ENCODE assay signal across 1 cellular context in the genomic region with DNA sequence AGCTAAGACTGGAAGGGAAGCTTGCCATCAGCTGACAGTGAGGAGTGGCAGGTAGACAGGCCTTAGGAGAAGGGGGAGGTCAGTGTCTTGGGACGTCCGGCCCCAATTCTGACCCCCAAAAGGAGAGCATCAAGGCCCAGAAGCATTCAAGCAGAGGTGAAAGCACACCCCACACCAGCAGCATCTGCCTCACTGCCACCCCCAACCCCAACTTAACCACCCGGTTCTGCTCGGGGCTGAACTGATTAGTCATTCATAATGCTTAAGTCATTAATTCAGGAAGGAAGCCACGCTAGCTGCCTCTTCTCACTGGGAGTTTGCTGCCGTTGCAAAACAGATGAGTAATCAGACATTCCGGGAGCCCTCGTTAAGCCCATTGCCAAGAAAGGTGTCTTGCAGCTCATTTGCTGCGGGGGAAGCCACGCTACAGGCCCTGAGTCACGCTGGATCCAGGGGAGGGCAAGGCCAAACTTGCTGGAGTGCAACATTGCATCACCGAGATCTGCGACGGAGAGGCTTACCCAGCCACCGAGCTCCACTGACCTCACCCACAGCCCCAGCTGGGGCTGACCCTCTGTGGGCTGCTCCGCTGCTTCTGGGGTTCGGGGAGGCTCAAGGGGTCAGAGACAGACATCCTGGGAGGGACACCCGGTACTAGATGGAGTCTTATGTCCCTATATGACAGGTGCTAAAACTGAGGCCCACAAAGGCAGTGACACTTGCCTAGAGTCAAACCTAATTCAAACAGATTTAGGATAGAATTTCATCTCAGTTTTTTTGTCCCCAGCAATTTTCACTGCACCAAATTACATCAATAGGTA.
TF ChIP-seq lines count a peak whose summit lies in the region.

No MANE protein-coding gene starts in this region.

TF ChIP-seq in HepG2, 621 proteins besides CTCF, POLR2A, EP300 and RAD21 (continued from another document and continues in another):
- TF ChIP-seq, protein P1, sequence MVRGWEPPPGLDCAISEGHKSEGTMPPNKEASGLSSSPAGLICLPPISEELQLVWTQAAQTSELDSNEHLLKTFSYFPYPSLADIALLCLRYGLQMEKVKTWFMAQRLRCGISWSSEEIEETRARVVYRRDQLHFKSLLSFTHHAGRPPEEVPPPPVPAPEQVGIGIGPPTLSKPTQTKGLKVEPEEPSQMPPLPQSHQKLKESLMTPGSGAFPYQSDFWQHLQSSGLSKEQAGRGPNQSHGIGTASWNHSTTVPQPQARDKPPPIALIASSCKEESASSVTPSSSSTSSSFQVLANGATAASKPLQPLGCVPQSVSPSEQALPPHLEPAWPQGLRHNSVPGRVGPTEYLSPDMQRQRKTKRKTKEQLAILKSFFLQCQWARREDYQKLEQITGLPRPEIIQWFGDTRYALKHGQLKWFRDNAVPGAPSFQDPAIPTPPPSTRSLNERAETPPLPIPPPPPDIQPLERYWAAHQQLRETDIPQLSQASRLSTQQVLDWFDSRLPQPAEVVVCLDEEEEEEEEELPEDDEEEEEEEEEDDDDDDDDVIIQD (CRISPR knock-in tag; IDR thresholded peaks at IDR 0.05; ENCODE audit: low read depth), result peak; percentile 66; the same call in 1 of the 2 replicates
- 0 out of 2 replicates have a peak, but pooled peaks have one; percentile 23 for TF ChIP-seq DMAP1 (CRISPR knock-in tag; IDR thresholded peaks at IDR 0.05)
- TF ChIP-seq ZNF543 (CRISPR knock-in tag; IDR thresholded peaks at IDR 0.05), result no peak
- no peak for TF ChIP-seq ZSCAN20 (CRISPR knock-in tag; IDR thresholded peaks at IDR 0.05; ENCODE audit: borderline replicate concordance)
- TF ChIP-seq, protein P2, sequence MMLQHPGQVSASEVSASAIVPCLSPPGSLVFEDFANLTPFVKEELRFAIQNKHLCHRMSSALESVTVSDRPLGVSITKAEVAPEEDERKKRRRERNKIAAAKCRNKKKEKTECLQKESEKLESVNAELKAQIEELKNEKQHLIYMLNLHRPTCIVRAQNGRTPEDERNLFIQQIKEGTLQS (CRISPR knock-in tag; IDR thresholded peaks at IDR 0.05), result peak; percentile 97
- TF ChIP-seq ZFP90 (CRISPR knock-in tag; IDR thresholded peaks at IDR 0.05; ENCODE audit: borderline replicate concordance), result no peak
- TF ChIP-seq ZNF605 (CRISPR knock-in tag; IDR thresholded peaks at IDR 0.05), result no peak
- TF ChIP-seq CREM (IDR thresholded peaks at IDR 0.05), result no peak
- no peak for TF ChIP-seq CREM (CRISPR knock-in tag; IDR thresholded peaks at IDR 0.05)
- no peak for TF ChIP-seq TCF7L2 (IDR thresholded peaks at IDR 0.05; ENCODE audit: low read depth, low read length)
- TF ChIP-seq, protein P3, sequence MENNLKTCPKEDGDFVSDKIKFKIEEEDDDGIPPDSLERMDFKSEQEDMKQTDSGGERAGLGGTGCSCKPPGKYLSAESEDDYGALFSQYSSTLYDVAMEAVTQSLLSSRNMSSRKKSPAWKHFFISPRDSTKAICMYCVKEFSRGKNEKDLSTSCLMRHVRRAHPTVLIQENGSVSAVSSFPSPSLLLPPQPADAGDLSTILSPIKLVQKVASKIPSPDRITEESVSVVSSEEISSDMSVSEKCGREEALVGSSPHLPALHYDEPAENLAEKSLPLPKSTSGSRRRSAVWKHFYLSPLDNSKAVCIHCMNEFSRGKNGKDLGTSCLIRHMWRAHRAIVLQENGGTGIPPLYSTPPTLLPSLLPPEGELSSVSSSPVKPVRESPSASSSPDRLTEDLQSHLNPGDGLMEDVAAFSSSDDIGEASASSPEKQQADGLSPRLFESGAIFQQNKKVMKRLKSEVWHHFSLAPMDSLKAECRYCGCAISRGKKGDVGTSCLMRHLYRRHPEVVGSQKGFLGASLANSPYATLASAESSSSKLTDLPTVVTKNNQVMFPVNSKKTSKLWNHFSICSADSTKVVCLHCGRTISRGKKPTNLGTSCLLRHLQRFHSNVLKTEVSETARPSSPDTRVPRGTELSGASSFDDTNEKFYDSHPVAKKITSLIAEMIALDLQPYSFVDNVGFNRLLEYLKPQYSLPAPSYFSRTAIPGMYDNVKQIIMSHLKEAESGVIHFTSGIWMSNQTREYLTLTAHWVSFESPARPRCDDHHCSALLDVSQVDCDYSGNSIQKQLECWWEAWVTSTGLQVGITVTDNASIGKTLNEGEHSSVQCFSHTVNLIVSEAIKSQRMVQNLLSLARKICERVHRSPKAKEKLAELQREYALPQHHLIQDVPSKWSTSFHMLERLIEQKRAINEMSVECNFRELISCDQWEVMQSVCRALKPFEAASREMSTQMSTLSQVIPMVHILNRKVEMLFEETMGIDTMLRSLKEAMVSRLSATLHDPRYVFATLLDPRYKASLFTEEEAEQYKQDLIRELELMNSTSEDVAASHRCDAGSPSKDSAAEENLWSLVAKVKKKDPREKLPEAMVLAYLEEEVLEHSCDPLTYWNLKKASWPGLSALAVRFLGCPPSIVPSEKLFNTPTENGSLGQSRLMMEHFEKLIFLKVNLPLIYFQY (CRISPR knock-in tag; IDR thresholded peaks at IDR 0.05; ENCODE audit: borderline replicate concordance), result no peak
- no peak for TF ChIP-seq HOXA7 (CRISPR knock-in tag; IDR thresholded peaks at IDR 0.05)
- TF ChIP-seq DPF2 (CRISPR knock-in tag; IDR thresholded peaks at IDR 0.05; ENCODE audit: borderline replicate concordance, low read depth), result no peak
- no peak for TF ChIP-seq TARDBP (CRISPR knock-in tag; IDR thresholded peaks at IDR 0.05)
- TF ChIP-seq ZFX (CRISPR knock-in tag; IDR thresholded peaks at IDR 0.05; ENCODE audit: low read depth), result peak; percentile 80
- TF ChIP-seq NR2F1 (CRISPR knock-in tag; IDR thresholded peaks at IDR 0.05), result peak in 1 of 2 experiments; percentile 39; a peak in 2 of 4 replicates
- TF ChIP-seq, protein P4, sequence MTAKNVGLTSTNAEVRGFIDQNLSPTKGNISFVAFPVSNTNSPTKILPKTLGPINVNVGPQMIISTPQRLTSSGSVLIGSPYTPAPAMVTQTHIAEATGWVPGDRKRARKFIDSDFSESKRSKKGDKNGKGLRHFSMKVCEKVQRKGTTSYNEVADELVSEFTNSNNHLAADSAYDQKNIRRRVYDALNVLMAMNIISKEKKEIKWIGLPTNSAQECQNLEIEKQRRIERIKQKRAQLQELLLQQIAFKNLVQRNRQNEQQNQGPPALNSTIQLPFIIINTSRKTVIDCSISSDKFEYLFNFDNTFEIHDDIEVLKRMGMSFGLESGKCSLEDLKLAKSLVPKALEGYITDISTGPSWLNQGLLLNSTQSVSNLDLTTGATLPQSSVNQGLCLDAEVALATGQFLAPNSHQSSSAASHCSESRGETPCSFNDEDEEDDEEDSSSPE (CRISPR knock-in tag; IDR thresholded peaks at IDR 0.05), result peak; percentile 45; the same call in 1 of the 2 replicates
- TF ChIP-seq ZNF331 (CRISPR knock-in tag; IDR thresholded peaks at IDR 0.05), result 0 out of 2 replicates have a peak, but pooled peaks have one; percentile 39
- peak; percentile 60 for TF ChIP-seq BORCS8-MEF2B (CRISPR knock-in tag; IDR thresholded peaks at IDR 0.05)
- TF ChIP-seq, protein P5, sequence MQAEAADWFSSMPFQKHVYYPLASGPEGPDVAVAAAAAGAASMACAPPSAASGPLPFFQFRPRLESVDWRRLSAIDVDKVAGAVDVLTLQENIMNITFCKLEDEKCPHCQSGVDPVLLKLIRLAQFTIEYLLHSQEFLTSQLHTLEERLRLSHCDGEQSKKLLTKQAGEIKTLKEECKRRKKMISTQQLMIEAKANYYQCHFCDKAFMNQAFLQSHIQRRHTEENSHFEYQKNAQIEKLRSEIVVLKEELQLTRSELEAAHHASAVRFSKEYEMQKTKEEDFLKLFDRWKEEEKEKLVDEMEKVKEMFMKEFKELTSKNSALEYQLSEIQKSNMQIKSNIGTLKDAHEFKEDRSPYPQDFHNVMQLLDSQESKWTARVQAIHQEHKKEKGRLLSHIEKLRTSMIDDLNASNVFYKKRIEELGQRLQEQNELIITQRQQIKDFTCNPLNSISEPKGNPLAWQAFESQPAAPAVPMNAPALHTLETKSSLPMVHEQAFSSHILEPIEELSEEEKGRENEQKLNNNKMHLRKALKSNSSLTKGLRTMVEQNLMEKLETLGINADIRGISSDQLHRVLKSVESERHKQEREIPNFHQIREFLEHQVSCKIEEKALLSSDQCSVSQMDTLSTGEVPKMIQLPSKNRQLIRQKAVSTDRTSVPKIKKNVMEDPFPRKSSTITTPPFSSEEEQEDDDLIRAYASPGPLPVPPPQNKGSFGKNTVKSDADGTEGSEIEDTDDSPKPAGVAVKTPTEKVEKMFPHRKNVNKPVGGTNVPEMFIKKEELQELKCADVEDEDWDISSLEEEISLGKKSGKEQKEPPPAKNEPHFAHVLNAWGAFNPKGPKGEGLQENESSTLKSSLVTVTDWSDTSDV (CRISPR knock-in tag; IDR thresholded peaks at IDR 0.05), result no peak
- TF ChIP-seq, protein P6, sequence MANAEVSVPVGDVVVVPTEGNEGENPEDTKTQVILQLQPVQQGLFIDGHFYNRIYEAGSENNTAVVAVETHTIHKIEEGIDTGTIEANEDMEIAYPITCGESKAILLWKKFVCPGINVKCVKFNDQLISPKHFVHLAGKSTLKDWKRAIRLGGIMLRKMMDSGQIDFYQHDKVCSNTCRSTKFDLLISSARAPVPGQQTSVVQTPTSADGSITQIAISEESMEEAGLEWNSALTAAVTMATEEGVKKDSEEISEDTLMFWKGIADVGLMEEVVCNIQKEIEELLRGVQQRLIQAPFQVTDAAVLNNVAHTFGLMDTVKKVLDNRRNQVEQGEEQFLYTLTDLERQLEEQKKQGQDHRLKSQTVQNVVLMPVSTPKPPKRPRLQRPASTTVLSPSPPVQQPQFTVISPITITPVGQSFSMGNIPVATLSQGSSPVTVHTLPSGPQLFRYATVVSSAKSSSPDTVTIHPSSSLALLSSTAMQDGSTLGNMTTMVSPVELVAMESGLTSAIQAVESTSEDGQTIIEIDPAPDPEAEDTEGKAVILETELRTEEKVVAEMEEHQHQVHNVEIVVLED (CRISPR knock-in tag; IDR thresholded peaks at IDR 0.05; ENCODE audit: borderline replicate concordance), result no peak
- peak; percentile 34; the same call in 1 of the 2 replicates for TF ChIP-seq MTA1 (CRISPR knock-in tag; IDR thresholded peaks at IDR 0.05; ENCODE audit: borderline replicate concordance)
- TF ChIP-seq ZNF180 (CRISPR knock-in tag; IDR thresholded peaks at IDR 0.05; ENCODE audit: borderline replicate concordance, low read depth), result no peak
- no peak for TF ChIP-seq TAF1 (CRISPR knock-in tag; IDR thresholded peaks at IDR 0.05)
- TF ChIP-seq, protein P7, sequence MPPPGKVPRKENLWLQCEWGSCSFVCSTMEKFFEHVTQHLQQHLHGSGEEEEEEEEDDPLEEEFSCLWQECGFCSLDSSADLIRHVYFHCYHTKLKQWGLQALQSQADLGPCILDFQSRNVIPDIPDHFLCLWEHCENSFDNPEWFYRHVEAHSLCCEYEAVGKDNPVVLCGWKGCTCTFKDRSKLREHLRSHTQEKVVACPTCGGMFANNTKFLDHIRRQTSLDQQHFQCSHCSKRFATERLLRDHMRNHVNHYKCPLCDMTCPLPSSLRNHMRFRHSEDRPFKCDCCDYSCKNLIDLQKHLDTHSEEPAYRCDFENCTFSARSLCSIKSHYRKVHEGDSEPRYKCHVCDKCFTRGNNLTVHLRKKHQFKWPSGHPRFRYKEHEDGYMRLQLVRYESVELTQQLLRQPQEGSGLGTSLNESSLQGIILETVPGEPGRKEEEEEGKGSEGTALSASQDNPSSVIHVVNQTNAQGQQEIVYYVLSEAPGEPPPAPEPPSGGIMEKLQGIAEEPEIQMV (CRISPR knock-in tag; IDR thresholded peaks at IDR 0.05; ENCODE audit: low read depth), result no peak
- TF ChIP-seq ZNF337 (CRISPR knock-in tag; IDR thresholded peaks at IDR 0.05; ENCODE audit: borderline replicate concordance, low read depth), result no peak
- no peak for TF ChIP-seq EEA1 (CRISPR knock-in tag; IDR thresholded peaks at IDR 0.05; ENCODE audit: borderline replicate concordance)
- TF ChIP-seq, protein P8, sequence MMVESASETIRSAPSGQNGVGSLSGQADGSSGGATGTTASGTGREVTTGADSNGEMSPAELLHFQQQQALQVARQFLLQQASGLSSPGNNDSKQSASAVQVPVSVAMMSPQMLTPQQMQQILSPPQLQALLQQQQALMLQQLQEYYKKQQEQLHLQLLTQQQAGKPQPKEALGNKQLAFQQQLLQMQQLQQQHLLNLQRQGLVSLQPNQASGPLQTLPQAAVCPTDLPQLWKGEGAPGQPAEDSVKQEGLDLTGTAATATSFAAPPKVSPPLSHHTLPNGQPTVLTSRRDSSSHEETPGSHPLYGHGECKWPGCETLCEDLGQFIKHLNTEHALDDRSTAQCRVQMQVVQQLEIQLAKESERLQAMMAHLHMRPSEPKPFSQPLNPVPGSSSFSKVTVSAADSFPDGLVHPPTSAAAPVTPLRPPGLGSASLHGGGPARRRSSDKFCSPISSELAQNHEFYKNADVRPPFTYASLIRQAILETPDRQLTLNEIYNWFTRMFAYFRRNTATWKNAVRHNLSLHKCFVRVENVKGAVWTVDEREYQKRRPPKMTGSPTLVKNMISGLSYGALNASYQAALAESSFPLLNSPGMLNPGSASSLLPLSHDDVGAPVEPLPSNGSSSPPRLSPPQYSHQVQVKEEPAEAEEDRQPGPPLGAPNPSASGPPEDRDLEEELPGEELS (CRISPR knock-in tag; IDR thresholded peaks at IDR 0.05), result peak; percentile 56
- TF ChIP-seq RCOR2 (CRISPR knock-in tag; IDR thresholded peaks at IDR 0.05), result no peak; the same call in 1 of the 2 replicates
- TF ChIP-seq JARID2 (CRISPR knock-in tag; IDR thresholded peaks at IDR 0.05; ENCODE audit: insufficient replicate concordance), result no peak
- no peak for TF ChIP-seq ZNF510 (CRISPR knock-in tag; IDR thresholded peaks at IDR 0.05; ENCODE audit: low read depth)
- no peak for TF ChIP-seq HNF4G (IDR thresholded peaks at IDR 0.05; ENCODE audit: borderline replicate concordance, low read depth, low read length)
- TF ChIP-seq HNF4G (CRISPR knock-in tag; IDR thresholded peaks at IDR 0.05; ENCODE audit: borderline replicate concordance, low read depth), result no peak
- no peak for TF ChIP-seq GPN1 (CRISPR knock-in tag; IDR thresholded peaks at IDR 0.05; ENCODE audit: borderline replicate concordance)
- TF ChIP-seq, protein P9, sequence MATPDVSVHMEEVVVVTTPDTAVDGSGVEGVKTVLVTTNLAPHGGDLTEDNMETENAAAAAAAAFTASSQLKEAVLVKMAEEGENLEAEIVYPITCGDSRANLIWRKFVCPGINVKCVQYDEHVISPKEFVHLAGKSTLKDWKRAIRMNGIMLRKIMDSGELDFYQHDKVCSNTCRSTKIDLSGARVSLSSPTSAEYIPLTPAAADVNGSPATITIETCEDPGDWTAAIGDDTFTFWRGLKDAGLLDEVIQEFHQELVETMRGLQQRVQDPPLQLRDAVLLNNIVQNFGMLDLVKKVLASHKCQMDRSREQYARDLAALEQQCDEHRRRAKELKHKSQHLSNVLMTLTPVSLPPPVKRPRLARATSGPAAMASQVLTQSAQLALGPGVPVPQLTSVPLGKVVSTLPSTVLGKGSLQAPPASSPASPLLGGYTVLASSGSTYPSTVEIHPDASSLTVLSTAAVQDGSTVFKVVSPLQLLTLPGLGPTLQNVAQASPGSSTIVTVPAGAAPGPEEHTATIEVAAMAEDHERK (CRISPR knock-in tag; IDR thresholded peaks at IDR 0.05; ENCODE audit: low read depth), result no peak
- TF ChIP-seq PRMT3 (CRISPR knock-in tag; IDR thresholded peaks at IDR 0.05; ENCODE audit: borderline replicate concordance, low read depth), result no peak
